8 cellular contexts compared by ENCODE assay signal in the genomic region with DNA sequence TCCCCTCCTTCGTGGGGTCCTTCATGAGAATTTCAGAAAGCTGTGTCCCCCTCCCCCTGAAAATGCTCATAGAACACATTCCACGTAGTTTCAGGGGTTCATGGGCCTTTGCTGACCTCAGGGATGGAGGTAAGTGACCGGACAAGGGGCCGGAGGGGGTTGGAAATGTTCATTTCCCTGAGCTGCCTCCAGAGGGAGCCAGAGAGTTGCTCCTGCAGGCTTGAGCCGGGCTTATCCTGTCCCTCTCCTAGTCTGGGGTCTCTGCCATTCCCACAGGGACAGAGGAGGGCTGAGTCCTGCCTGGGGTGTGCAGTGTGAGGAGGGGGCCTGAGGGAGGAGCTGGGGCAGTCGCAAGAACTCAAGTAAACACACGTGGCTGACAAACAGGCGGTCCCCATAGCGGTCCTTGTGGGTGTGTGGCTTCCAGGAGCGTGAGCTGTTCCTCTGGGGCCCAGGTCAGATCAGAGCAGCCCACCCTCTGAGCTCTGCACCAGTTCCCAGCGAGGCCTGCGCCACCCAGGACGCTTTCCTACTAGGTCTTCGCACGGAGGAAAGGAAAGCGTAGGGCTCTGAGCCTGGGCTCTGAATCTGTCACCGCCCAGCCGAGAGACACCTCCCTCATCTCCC.
DNase-seq lines count a peak whose midpoint lies in the region; ATAC-seq, FAIRE-seq and TF ChIP-seq lines count a peak whose summit lies in the region.

No MANE protein-coding gene starts in this region.

- H3K36me3 ChIP-seq in Karpas-422 (ENCODE audit: insufficient read depth, low read length): no peaks in the 10 kb centered on the region
- H3K36me3 ChIP-seq in mesenchymal stem cell (ENCODE audit: control insufficient read depth in 1 of 2, insufficient read depth in 2 of 2, low read depth in 1 of 2, low read length in 2 of 2): no peaks in the 10 kb centered on the region

- no peak for ATAC-seq in GM19395 (IDR thresholded peaks at IDR 0.05; ENCODE audit: unreplicated experiment)
- ATAC-seq in GM21529 (IDR thresholded peaks at IDR 0.05; ENCODE audit: unreplicated experiment): no peak

- no peak overlapping the region for H3K23ac ChIP-seq in mesenchymal stem cell (ENCODE audit: low read length in 2 of 2)

- no peak overlapping the region for H2BK120ac ChIP-seq in mesenchymal stem cell (ENCODE audit: low read depth, low read length)

- no peak overlapping the region for H3K14ac ChIP-seq in mesenchymal stem cell (ENCODE audit: low read length in 2 of 2)

- H3K27ac ChIP-seq in Karpas-422 (ENCODE audit: low read length) (no peak overlapping the region), mesenchymal stem cell (ENCODE audit: low read length, poor library complexity, severe bottlenecking) (no peak overlapping the region)

- H3K9me3 ChIP-seq in Karpas-422 (ENCODE audit: low read length) (no peaks in the 10 kb centered on the region), mesenchymal stem cell (ENCODE audit: control insufficient read depth, low read length) (peaks cover 8% of the 10 kb centered on the region)

- H4K8ac ChIP-seq in mesenchymal stem cell (ENCODE audit: low read length): no peak overlapping the region

- H3K4me3 ChIP-seq in Karpas-422 (ENCODE audit: low read length) (no peak overlapping the region), cardiac fibroblast (replicated peaks in 1 of 2; ENCODE audit: low read depth in 2 of 2, low read length in 2 of 2) (no peak overlapping the region), mesenchymal stem cell (ENCODE audit: insufficient read depth in 1 of 2, low read depth in 1 of 2, low read length in 2 of 2) (no peak overlapping the region)

- H3K79me2 ChIP-seq in Karpas-422 (ENCODE audit: low read length): no peaks in the 10 kb centered on the region

- no peak overlapping the region for H2AK5ac ChIP-seq in mesenchymal stem cell (ENCODE audit: low read length, severe bottlenecking)

- FAIRE-seq in GM12891 (lab: Jason Lieb, UNC): no peak

- DNase-seq in NCI-H1417 (lab: John Stamatoyannopoulos, UW) (peak; percentile 19 to 53 (median 25)), NCI-H1417 treated with DMSO at 0.1 percent for 48 hours (lab: John Stamatoyannopoulos, UW) (no peak), Karpas-422 (peak; percentile 56), cardiac fibroblast (ENCODE audit: low read depth in 2 of 2) (peak; percentile 33 to 48), mesenchymal stem cell (peak; percentile 9), GM12891 (ENCODE audit: insufficient read length, low spot score) (no peak)

- H3K27me3 ChIP-seq in Karpas-422 (ENCODE audit: low read length) (no peaks in the 10 kb centered on the region), mesenchymal stem cell (ENCODE audit: control insufficient read depth in 1 of 2, insufficient read depth in 1 of 2, low read length in 2 of 2) (peaks cover 48 to 72% of the 10 kb centered on the region in 2 experiments)

- no peak overlapping the region for H3K4ac ChIP-seq in mesenchymal stem cell (ENCODE audit: low read depth in 1 of 2, low read length in 2 of 2)

- H2BK15ac ChIP-seq in mesenchymal stem cell (ENCODE audit: low read depth, poor library complexity, severe bottlenecking): no peak overlapping the region

- no peak overlapping the region for H3K18ac ChIP-seq in mesenchymal stem cell (ENCODE audit: low read depth in 1 of 2, low read length in 2 of 2)

- H3K4me2 ChIP-seq in Karpas-422 (ENCODE audit: low read depth, low read length, poor library complexity, severe bottlenecking): no peak overlapping the region
- H3K4me2 ChIP-seq in mesenchymal stem cell (ENCODE audit: low read length, poor library complexity, severe bottlenecking): no peak overlapping the region

- WGBS in mesenchymal stem cell: 62% methylated on average over 18 of the region's 18 CpGs

- peaks cover 5% of the 10 kb centered on the region for H4K20me1 ChIP-seq in Karpas-422 (ENCODE audit: insufficient read depth, low read depth, low read length)

- no peak overlapping the region for H2BK5ac ChIP-seq in mesenchymal stem cell (ENCODE audit: low read depth, low read length, poor library complexity, severe bottlenecking)

- H3K79me1 ChIP-seq in mesenchymal stem cell (replicated peaks; ENCODE audit: low read length, poor library complexity, severe bottlenecking): no peaks in the 10 kb centered on the region

- no peak overlapping the region for H2BK12ac ChIP-seq in mesenchymal stem cell (ENCODE audit: low read length in 2 of 2)

- no peak overlapping the region for H4K91ac ChIP-seq in mesenchymal stem cell (ENCODE audit: low read length)

- TF ChIP-seq CTCF in cardiac fibroblast (IDR thresholded peaks at IDR 0.05; ENCODE audit: low read depth, low read length): peak; percentile 90

- H2AFZ ChIP-seq in Karpas-422 (ENCODE audit: low read length) (no peak overlapping the region), mesenchymal stem cell (ENCODE audit: low read depth, low read length) (no peak overlapping the region)

- H3K9ac ChIP-seq in Karpas-422 (ENCODE audit: low read length) (no peak overlapping the region), mesenchymal stem cell (ENCODE audit: low read length) (no peak overlapping the region)

- no peaks in the 10 kb centered on the region for H3K9me2 ChIP-seq in Karpas-422 (replicated peaks; ENCODE audit: insufficient read depth, low read length)

- H3K4me1 ChIP-seq in Karpas-422 (ENCODE audit: low read length) (no peaks in the 10 kb centered on the region), mesenchymal stem cell (ENCODE audit: control insufficient read depth, insufficient read depth, low read depth, low read length) (peaks cover under 1% of the 10 kb centered on the region)

- no peak for TF ChIP-seq POLR2A in GM12891 (IDR thresholded peaks at IDR 0.05; ENCODE audit: low read depth, low read length)

TF ChIP-seq in GM12891, 5 proteins besides CTCF, POLR2A, EP300 and RAD21:
- TF ChIP-seq PAX5 (IDR thresholded peaks at IDR 0.05; ENCODE audit: insufficient read depth, low read length, severe bottlenecking) (no peak), POLR2AphosphoS5 (IDR thresholded peaks at IDR 0.05; ENCODE audit: low read depth, low read length) (no peak), TAF1 (IDR thresholded peaks at IDR 0.05; ENCODE audit: low read depth, low read length) (no peak), SPI1 (IDR thresholded peaks at IDR 0.05; ENCODE audit: low read depth, low read length) (no peak), POU2F2 (IDR thresholded peaks at IDR 0.05; ENCODE audit: low read depth, low read length) (no peak)

Comparison
In these comparisons a context has a peak if more than half of its experiments do, and no peak if none do; other contexts are left out.
1. DNase-seq: peak in NCI-H1417 (3 of 3), Karpas-422 (single experiment), cardiac fibroblast (2 of 2) and mesenchymal stem cell (single experiment); none in NCI-H1417 treated with DMSO at 0.1 percent for 48 hours (single experiment) and GM12891 (single experiment).